ENCODE assay signal across 11 cellular contexts in the genomic region with DNA sequence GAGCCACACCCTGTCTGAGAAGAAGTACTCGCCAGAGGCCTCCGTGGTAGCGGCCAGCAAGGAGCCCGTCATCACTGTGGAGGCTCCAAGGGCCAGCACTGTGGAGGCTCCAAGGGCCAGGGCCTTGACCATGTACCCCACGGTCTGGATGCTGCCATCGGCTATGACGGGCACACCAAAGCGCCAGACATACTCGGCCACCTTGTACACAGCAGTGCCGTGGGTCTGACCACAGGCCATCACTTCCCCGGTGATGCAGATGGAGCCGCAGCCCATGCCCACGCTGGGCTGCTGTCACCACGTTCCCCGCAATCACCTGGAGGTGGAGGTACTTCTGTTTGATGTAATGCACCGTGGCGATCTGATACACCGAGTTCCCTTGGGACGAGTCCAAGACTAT.
"Had no signal": no experiment of that assay in that cellular context is flagged by ENCODE, and none has a peak within 500 bp of the region (broad histone marks: within the 10 kb centered on the region; RNA-seq: fewer than 3 reads in every experiment).

No MANE protein-coding gene starts in this region.

- H3K36me3 ChIP-seq: HAP-1 had no signal

- FAIRE-seq: H1, H54 had no signal

- H3K4me3 Mint-ChIP-seq: GM23338, H9, HFFc6 had no signal

- H3K27ac Mint-ChIP-seq: GM23338, H9, HFFc6 had no signal

- H3K4me1 Mint-ChIP-seq: GM23338, H9 had no signal

- H3K27ac ChIP-seq: GM23248 had no signal

- ATAC-seq: GM23338, HCT116 had no signal

- H3K4me3 ChIP-seq: GM23248, GM23338, HAP-1 had no signal

- H2AFZ ChIP-seq: GM23248, GM23338 had no signal

- H3K4me1 ChIP-seq: HAP-1 had no signal

- DNase-seq: GM23248, GOT3, H7, H9, HCEC 1CT, HFFc6 had no signal

- H3K4me2 ChIP-seq: GM23338 had no signal

- H3K9ac ChIP-seq: GM23248 had no signal

- H3K9me3 ChIP-seq: HAP-1 had no signal
